Comparison of ENCODE assay signal across 29 cellular contexts in the genomic region with DNA sequence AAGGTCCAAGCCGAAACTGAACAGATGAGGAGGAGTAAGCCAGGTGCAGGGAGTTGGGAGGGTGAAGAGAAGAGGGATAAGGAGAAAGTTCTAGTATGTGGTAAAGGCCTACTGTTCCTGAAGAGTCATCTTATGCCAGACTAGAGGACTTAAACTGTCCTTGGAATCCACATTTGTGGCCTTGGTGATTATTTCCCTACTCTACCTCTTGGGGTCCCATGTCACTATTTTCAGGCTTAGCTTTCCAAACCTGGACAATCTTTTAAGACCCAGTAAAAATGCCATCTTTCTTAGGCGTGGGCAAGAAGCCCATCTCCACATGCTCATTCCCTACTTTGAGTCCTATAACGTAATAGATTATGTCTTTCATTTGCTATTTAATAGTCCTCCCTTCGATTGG. TPM values are rescaled to one million over a fixed set of nuclear protein-coding genes. Genes with fewer than 3 reads are reported as not detected.
DNase-seq lines count a peak whose midpoint lies in the region; ATAC-seq and TF ChIP-seq lines count a peak whose summit lies in the region.
"Had no signal": no experiment of that assay in that cellular context is flagged by ENCODE, and none has a peak within 500 bp of the region (broad histone marks: within the 10 kb centered on the region; RNA-seq: fewer than 3 reads in every experiment).

No MANE protein-coding gene starts in this region.

- peaks cover 0 to 5% (median 0%) of the 10 kb centered on the region in 7 donors for H3K4me1 Mint-ChIP-seq in naive thymus-derived CD4-positive, alpha-beta T cell
- H3K4me1 Mint-ChIP-seq: central memory CD8-positive, alpha-beta T cell had no signal

- no peak overlapping the region for H3K56ac ChIP-seq in mesendoderm (ENCODE audit: low read length)

- peaks cover 2% of the 10 kb centered on the region for H3K9me3 ChIP-seq in WERI-Rb-1 (ENCODE audit: severe bottlenecking)
- no peaks in the 10 kb centered on the region for H3K9me3 ChIP-seq in naive thymus-derived CD4-positive, alpha-beta T cell (ENCODE audit: control insufficient read depth in 2 of 3, low read length in 3 of 3)
- H3K9me3 ChIP-seq: Caco-2, gastrocnemius medialis, mucosa of descending colon, pancreas, thoracic aorta had no signal

- TF ChIP-seq RAD21 in Ishikawa (IDR thresholded peaks at IDR 0.05; ENCODE audit: low read depth) = peak; percentile 6; the same call in 1 of the 2 replicates

- DNase-seq in DMS79 treated with DMSO at 0.1 percent for 48 hours (lab: John Stamatoyannopoulos, UW) = peak; percentile 70
- DNase-seq in DMS79 (lab: John Stamatoyannopoulos, UW) = no peak
- no peak for DNase-seq in WERI-Rb-1
- peak; percentile 74 for DNase-seq in mesendoderm
- no peak for DNase-seq in naive thymus-derived CD4-positive, alpha-beta T cell
- DNase-seq in left colon = no peak
- DNase-seq: 8988T; activated CD8-positive, alpha-beta memory T cell treated with anti-CD3 and anti-CD28 coated beads, Interleukin-2, amount 50 U/mL, for 48 hours; activated CD8-positive, alpha-beta T cell treated with anti-CD3 and anti-CD28 coated beads for 36 hours; activated naive CD4-positive, alpha-beta T cell treated with Interleukin-2 at 50 U/mL for 16 hours; Caco-2; gastrocnemius medialis; H7; mucosa of descending colon; NCI-H1694; NCI-H2171; pancreas; stimulated activated CD8-positive, alpha-beta memory T cell treated with anti-CD3 and anti-CD28 coated beads, Interleukin-4, amount 100 ng/mL, for 48 hours; stimulated activated naive CD8-positive, alpha-beta T cell treated with anti-CD3 and anti-CD28 coated beads, Interleukin-15, amount 100 ng/mL, for 72 hours had no signal

- H2BK5ac ChIP-seq in mesendoderm (ENCODE audit: low read length) = no peak overlapping the region

- H3K27me3 ChIP-seq in WERI-Rb-1 (ENCODE audit: insufficient read depth, low read depth, severe bottlenecking) = no peaks in the 10 kb centered on the region
- no peaks in the 10 kb centered on the region for H3K27me3 ChIP-seq in mesendoderm (ENCODE audit: insufficient read depth, low read length, poor library complexity)
- H3K27me3 ChIP-seq in naive thymus-derived CD4-positive, alpha-beta T cell (ENCODE audit: control insufficient read depth in 2 of 2, insufficient read depth in 2 of 2, low read length in 2 of 2) = no peaks in the 10 kb centered on the region
- H3K27me3 ChIP-seq: gastrocnemius medialis, pancreas had no signal

- no peak overlapping the region for H3K9ac ChIP-seq in mesendoderm (ENCODE audit: low read length)

- POLR2A ChIA-PET in naive thymus-derived CD4-positive, alpha-beta T cell (lab: Charles Lee) = interaction anchor here (0.7 kb wide), 1 partner anchor 474 kb away, joined by 3 read pairs; no protein-coding TSS in a partner anchor

- H3K4me3 Mint-ChIP-seq in naive thymus-derived CD4-positive, alpha-beta T cell = no peak overlapping the region
- H3K4me3 Mint-ChIP-seq: activated CD8-positive, alpha-beta T cell treated with anti-CD3 and anti-CD28 coated beads for 36 hours; activated T-helper 1 cell treated with anti-CD3 and anti-CD28 coated beads, Interleukin-12 subunit alpha, Interleukin-12 subunit beta, Interleukin-2, Interleukin-4 antibody, amounts not matched to agents 30 ng/mL and 10 ng/mL and 1 ng/mL, durations not matched to agents 14 hours and 24 hours and 36 hours; CD14-positive monocyte; central memory CD8-positive, alpha-beta T cell; natural killer cell treated with Interleukin-12 subunit alpha and Interleukin-12 subunit beta and Interleukin-15 and Interleukin-18, amount 100 ng/mL, for 72 hours; stimulated activated naive CD8-positive, alpha-beta T cell treated with anti-CD3 and anti-CD28 coated beads, Interleukin-15, amount 100 ng/mL, for 72 hours had no signal

- peak; percentile 21; the same call in 1 of the 2 replicates for TF ChIP-seq CTCF in WERI-Rb-1 (IDR thresholded peaks at IDR 0.05; ENCODE audit: low read depth, low read length)

- H3K27me3 Mint-ChIP-seq in naive thymus-derived CD4-positive, alpha-beta T cell = peaks cover 0 to 1% (median 0%) of the 10 kb centered on the region in 5 donors
- H3K27me3 Mint-ChIP-seq: activated CD8-positive, alpha-beta T cell treated with anti-CD3 and anti-CD28 coated beads for 36 hours; central memory CD8-positive, alpha-beta T cell; stimulated activated naive CD8-positive, alpha-beta T cell treated with anti-CD3 and anti-CD28 coated beads, Interleukin-15, amount 100 ng/mL, for 72 hours had no signal

- H3K4me2 ChIP-seq in mesendoderm (ENCODE audit: low read length) = no peak overlapping the region
- H3K4me2 ChIP-seq: smooth muscle cell had no signal

- H3K79me2 ChIP-seq in mesendoderm (ENCODE audit: control insufficient read depth, insufficient read depth, low read length) = no peaks in the 10 kb centered on the region

- no peak overlapping the region for H2AK5ac ChIP-seq in mesendoderm (ENCODE audit: low read length)

- H3K27ac ChIP-seq in WERI-Rb-1 (no peak overlapping the region), mesendoderm (ENCODE audit: low read depth, low read length) (no peak overlapping the region)
- no peak overlapping the region for H3K27ac ChIP-seq in naive thymus-derived CD4-positive, alpha-beta T cell (ENCODE audit: low read depth, low read length)
- H3K27ac ChIP-seq: gastrocnemius medialis, HL-60, pancreas, thoracic aorta had no signal

- WGBS in mesendoderm (ENCODE audit: extremely low coverage, insufficient coverage, low lambda C conversion rate) = no CpG with 5 or more reads among the region's 4 CpGs

- H3K4ac ChIP-seq in mesendoderm (ENCODE audit: low read depth, low read length) = no peak overlapping the region

- H3K4me3 ChIP-seq in WERI-Rb-1 (ENCODE audit: low read depth, low read length) (no peak overlapping the region), mesendoderm (ENCODE audit: low read length) (no peak overlapping the region)
- H3K4me3 ChIP-seq in naive thymus-derived CD4-positive, alpha-beta T cell (ENCODE audit: low read length) = no peak overlapping the region
- H3K4me3 ChIP-seq: gastrocnemius medialis, lung, mucosa of descending colon, pancreas, smooth muscle cell, thoracic aorta had no signal

- CTCF ChIA-PET in naive thymus-derived CD4-positive, alpha-beta T cell (lab: Charles Lee) = interaction anchor here (0.6 to 7.6 kb wide), 5 partner anchors 27 to 483 kb away, joined by 3 to 150 read pairs (median 4); no protein-coding TSS in a partner anchor

- no peak overlapping the region for H4K5ac ChIP-seq in mesendoderm (ENCODE audit: low read length)

- H3K4me1 ChIP-seq in mesendoderm (ENCODE audit: control insufficient read depth, low read depth, low read length) = no peaks in the 10 kb centered on the region
- H3K4me1 ChIP-seq in naive thymus-derived CD4-positive, alpha-beta T cell (ENCODE audit: control insufficient read depth in 2 of 2, insufficient read depth in 2 of 2, low read length in 2 of 2) = no peaks in the 10 kb centered on the region
- H3K4me1 ChIP-seq: Caco-2, gastrocnemius medialis, pancreas had no signal

- intact Hi-C loops in naive thymus-derived CD4-positive, alpha-beta T cell (cut with micrococcal nuclease) = loop anchor here (5.0 to 10.0 kb wide), 4 partner anchors 184 to 1381 kb away; partner anchors contain the start of gene FICD (in 1 of the 2)
- intact Hi-C loops in left colon (cut with DNase I, micrococcal nuclease) = loop anchor here in 1 of 2 donors (5.0 kb wide), 1 partner anchor 474 kb away; no protein-coding TSS in a partner anchor

- H4K8ac ChIP-seq in mesendoderm (ENCODE audit: low read depth, low read length) = no peak overlapping the region

- H3K18ac ChIP-seq in mesendoderm (ENCODE audit: low read length) = no peak overlapping the region

- H3K79me1 ChIP-seq in mesendoderm (ENCODE audit: low read length) = no peaks in the 10 kb centered on the region

- H3K36me3 ChIP-seq in WERI-Rb-1 (no peaks in the 10 kb centered on the region), mesendoderm (ENCODE audit: control insufficient read depth, insufficient read depth, low read length) (no peaks in the 10 kb centered on the region)
- no peaks in the 10 kb centered on the region for H3K36me3 ChIP-seq in naive thymus-derived CD4-positive, alpha-beta T cell (ENCODE audit: control insufficient read depth in 2 of 3, insufficient read depth in 3 of 3, low read length in 3 of 3)
- H3K36me3 ChIP-seq: gastrocnemius medialis, pancreas, thoracic aorta had no signal

- H3K23ac ChIP-seq in mesendoderm (ENCODE audit: low read length) = no peak overlapping the region

- no peaks in the 10 kb centered on the region for H3K36me3 Mint-ChIP-seq in naive thymus-derived CD4-positive, alpha-beta T cell
- H3K36me3 Mint-ChIP-seq: CD14-positive monocyte; natural killer cell treated with Interleukin-12 subunit alpha and Interleukin-12 subunit beta and Interleukin-15 and Interleukin-18, amount 100 ng/mL, for 72 hours had no signal

- H3K27ac Mint-ChIP-seq in naive thymus-derived CD4-positive, alpha-beta T cell = no peak overlapping the region
- H3K27ac Mint-ChIP-seq: activated CD8-positive, alpha-beta T cell treated with anti-CD3 and anti-CD28 coated beads for 36 hours; activated T-helper 1 cell treated with anti-CD3 and anti-CD28 coated beads, Interleukin-12 subunit alpha, Interleukin-12 subunit beta, Interleukin-2, Interleukin-4 antibody, amounts not matched to agents 30 ng/mL and 10 ng/mL and 1 ng/mL, durations not matched to agents 14 hours and 24 hours and 36 hours; natural killer cell treated with Interleukin-12 subunit alpha and Interleukin-12 subunit beta and Interleukin-15 and Interleukin-18, amount 100 ng/mL, for 72 hours had no signal

- TF ChIP-seq EP300 in Ishikawa (IDR thresholded peaks at IDR 0.05; ENCODE audit: borderline replicate concordance) = no peak

- H3K9me3 Mint-ChIP-seq in naive thymus-derived CD4-positive, alpha-beta T cell = no peaks in the 10 kb centered on the region
- H3K9me3 Mint-ChIP-seq: activated CD8-positive, alpha-beta T cell treated with anti-CD3 and anti-CD28 coated beads for 36 hours; activated T-helper 1 cell treated with anti-CD3 and anti-CD28 coated beads, Interleukin-12 subunit alpha, Interleukin-12 subunit beta, Interleukin-2, Interleukin-4 antibody, amounts not matched to agents 30 ng/mL and 10 ng/mL and 1 ng/mL, durations not matched to agents 14 hours and 24 hours and 36 hours; CD14-positive monocyte; central memory CD8-positive, alpha-beta T cell; natural killer cell treated with Interleukin-12 subunit alpha and Interleukin-12 subunit beta and Interleukin-15 and Interleukin-18, amount 100 ng/mL, for 72 hours; stimulated activated naive CD8-positive, alpha-beta T cell treated with anti-CD3 and anti-CD28 coated beads, Interleukin-15, amount 100 ng/mL, for 72 hours had no signal

- H2BK120ac ChIP-seq in mesendoderm (ENCODE audit: low read depth, low read length) = no peak overlapping the region

- no peak overlapping the region for H2BK15ac ChIP-seq in mesendoderm (replicated peaks; ENCODE audit: low read depth)

- no peak for ATAC-seq in naive thymus-derived CD4-positive, alpha-beta T cell
- ATAC-seq in GM19397 (IDR thresholded peaks at IDR 0.05; ENCODE audit: unreplicated experiment) = no peak
- no peak for ATAC-seq in left colon
- ATAC-seq: activated CD8-positive, alpha-beta T cell treated with anti-CD3 and anti-CD28 coated beads for 36 hours; gastrocnemius medialis; mucosa of descending colon; natural killer cell treated with Interleukin-12 subunit alpha and Interleukin-12 subunit beta and Interleukin-15 and Interleukin-18, amount 100 ng/mL, for 72 hours; pancreas; stimulated activated naive CD8-positive, alpha-beta T cell treated with anti-CD3 and anti-CD28 coated beads, Interleukin-15, amount 100 ng/mL, for 72 hours had no signal

RNA-seq across cellular contexts. Expression of gene CRY1, which starts 40.1 kb away (rescaled TPM):
- 19.3 TPM for polyA plus RNA-seq in mesendoderm (2013, experiment 1 of 2)
- 19.7 TPM for polyA plus RNA-seq in mesendoderm (2013, experiment 2 of 2)
- total RNA-seq in naive thymus-derived CD4-positive, alpha-beta T cell = 10 to 100 TPM in 4 of 5 experiments, 1 to 10 TPM in 1; 8.0 to 58.4 (median 33.4) TPM
- 10 to 100 TPM; 25.4 to 32.3 TPM for polyA plus RNA-seq in naive thymus-derived CD4-positive, alpha-beta T cell
- 10 to 100 TPM; 11.6 to 12.2 TPM for total RNA-seq in left colon

Comparison
In these comparisons a context has a peak if more than half of its experiments do, and no peak if none do; other contexts are left out.
1. DNase-seq: peak in DMS79 treated with DMSO at 0.1 percent for 48 hours (single experiment) and mesendoderm (single experiment); none in DMS79 (single experiment), WERI-Rb-1 (single experiment), naive thymus-derived CD4-positive, alpha-beta T cell (0 of 9) and left colon (0 of 2).